In genomic region chr20:53050338-53050737, GRCh38 we compare ENCODE assay signal across 6 cellular contexts.
"Had no signal": no experiment of that assay in that cellular context is flagged by ENCODE, and none has a peak within 500 bp of the region (broad histone marks: within the 10 kb centered on the region; RNA-seq: fewer than 3 reads in every experiment).

No MANE protein-coding gene starts in this region.

- ATAC-seq: effector memory CD8-positive, alpha-beta T cell; stimulated activated memory B cell treated with anti-CD40 and anti-IgM and Interleukin-4, amounts not matched to agents 10 μg/mL and 1 μg/mL and 100 μg/mL, for 72 hours had no signal

- H3K4me3 Mint-ChIP-seq: central memory CD8-positive, alpha-beta T cell; effector memory CD8-positive, alpha-beta T cell; stimulated activated memory B cell treated with anti-CD40 and anti-IgM and Interleukin-4, amounts not matched to agents 10 μg/mL and 1 μg/mL and 100 μg/mL, for 72 hours had no signal

- H3K27ac Mint-ChIP-seq: effector memory CD8-positive, alpha-beta T cell; stimulated activated memory B cell treated with anti-CD40 and anti-IgM and Interleukin-4, amounts not matched to agents 10 μg/mL and 1 μg/mL and 100 μg/mL, for 72 hours had no signal

- H3K27me3 Mint-ChIP-seq: stimulated activated memory B cell treated with anti-CD40 and anti-IgM and Interleukin-4, amounts not matched to agents 10 μg/mL and 1 μg/mL and 100 μg/mL, for 72 hours had no signal

- H3K4me1 Mint-ChIP-seq: central memory CD8-positive, alpha-beta T cell; stimulated activated memory B cell treated with anti-CD40 and anti-IgM and Interleukin-4, amounts not matched to agents 10 μg/mL and 1 μg/mL and 100 μg/mL, for 72 hours had no signal

- DNase-seq: activated effector memory CD4-positive, alpha-beta T cell treated with anti-CD3 and anti-CD28 coated beads, Interleukin-2, amount 50 U/mL, for 16 hours; effector memory CD8-positive, alpha-beta T cell; ovary; sigmoid colon had no signal

- H3K9me3 Mint-ChIP-seq: central memory CD8-positive, alpha-beta T cell had no signal

- H3K36me3 Mint-ChIP-seq: stimulated activated memory B cell treated with anti-CD40 and anti-IgM and Interleukin-4, amounts not matched to agents 10 μg/mL and 1 μg/mL and 100 μg/mL, for 72 hours had no signal
